10 cellular contexts compared by ENCODE assay signal in the genomic region with DNA sequence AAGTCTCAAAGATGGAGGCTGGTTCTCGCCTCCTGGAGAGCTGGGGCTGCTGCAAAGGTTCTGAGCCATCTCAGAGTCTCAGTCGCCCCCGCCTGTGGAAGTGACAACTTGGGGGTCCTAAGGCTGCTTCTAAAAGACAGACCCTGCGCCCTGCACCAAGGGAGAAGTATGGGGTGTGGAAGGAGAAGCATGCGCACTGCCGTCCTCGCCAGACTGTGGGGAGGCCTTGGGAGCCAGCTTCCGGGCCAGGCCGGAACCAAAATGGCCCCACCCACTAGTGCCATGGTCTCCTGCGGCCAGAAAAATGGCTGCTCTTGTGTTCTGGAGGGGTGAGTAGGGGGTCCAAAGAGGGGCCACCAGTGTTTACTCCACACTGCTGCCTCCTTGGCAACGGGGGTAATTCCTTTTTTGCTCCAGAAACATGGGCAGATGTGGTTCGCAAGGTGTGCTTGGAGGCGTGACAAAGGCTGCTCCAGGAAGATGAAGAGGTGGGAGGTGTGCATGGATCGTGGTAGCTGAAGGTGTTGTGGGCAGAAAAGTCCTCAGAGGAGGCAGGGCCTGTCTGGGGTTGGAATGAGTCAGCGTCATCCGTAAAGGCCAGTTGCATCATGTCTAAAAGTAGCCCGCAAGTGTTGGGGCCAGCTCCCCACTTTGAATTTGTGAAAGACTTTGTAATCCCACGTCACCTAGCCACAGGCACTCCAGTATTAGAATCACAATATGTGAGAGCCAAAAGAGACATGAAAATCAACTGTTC.
DNase-seq lines count a peak whose midpoint lies in the region; ATAC-seq lines count a peak whose summit lies in the region.
"Had no signal": no experiment of that assay in that cellular context is flagged by ENCODE, and none has a peak within 500 bp of the region (broad histone marks: within the 10 kb centered on the region; RNA-seq: fewer than 3 reads in every experiment).

No MANE protein-coding gene starts in this region.

- no peak overlapping the region for H3K27ac Mint-ChIP-seq in T-cell
- H3K27ac Mint-ChIP-seq: naive B cell had no signal

- peaks cover 0 to 3% (median 0%) of the 10 kb centered on the region in 3 donors for H3K9me3 Mint-ChIP-seq in T-cell

- no peaks in the 10 kb centered on the region for H3K36me3 Mint-ChIP-seq in T-cell
- H3K36me3 Mint-ChIP-seq: naive B cell had no signal

- no peak overlapping the region for H3K4me3 Mint-ChIP-seq in T-cell
- H3K4me3 Mint-ChIP-seq: naive B cell had no signal

- peaks cover 3 to 8% of the 10 kb centered on the region in 2 donors for H3K27me3 Mint-ChIP-seq in T-cell
- H3K27me3 Mint-ChIP-seq: naive B cell had no signal

- no peaks in the 10 kb centered on the region for H3K4me1 Mint-ChIP-seq in T-cell

- peak; percentile 92 for DNase-seq in NOMO-1 treated with DMSO at 0.1 percent for 48 hours (lab: John Stamatoyannopoulos, UW; ENCODE audit: unreplicated experiment)
- DNase-seq in islet precursor cell, result peak; percentile 62
- DNase-seq in stimulated activated CD4-positive, alpha-beta T cell treated with anti-CD3 and anti-CD28 coated beads, Interleukin-2, amount 100 ng/mL, for 48 hours, result no peak
- DNase-seq in NCI-H345 treated with DMSO at 0.1 percent for 48 hours (lab: John Stamatoyannopoulos, UW; ENCODE audit: unreplicated experiment), result no peak
- DNase-seq in T-cell, result no peak
- DNase-seq: naive B cell, upper lobe of right lung had no signal

- CTCF ChIA-PET in T-cell (lab: Charles Lee), result no interaction called here

- ATAC-seq in GM18498 (IDR thresholded peaks at IDR 0.05; ENCODE audit: unreplicated experiment), result peak; percentile 69
- ATAC-seq in HG02610 (IDR thresholded peaks at IDR 0.05; ENCODE audit: unreplicated experiment), result peak; percentile 64
- ATAC-seq in HG03460 (IDR thresholded peaks at IDR 0.05; ENCODE audit: unreplicated experiment), result no peak
- no peak for ATAC-seq in T-cell (replicated peaks in 1 of 4)
- ATAC-seq: upper lobe of right lung had no signal

- POLR2A ChIA-PET in T-cell (lab: Charles Lee), result interaction anchor here in 1 of 2 donors (0.6 kb wide), 1 partner anchor 341 kb away, joined by 3 read pairs; no protein-coding TSS in a partner anchor

Comparison
In these comparisons a context has a peak if more than half of its experiments do, and no peak if none do; other contexts are left out.
1. ATAC-seq: peak in GM18498 (single experiment) and HG02610 (single experiment); none in HG03460 (single experiment) and T-cell (0 of 4).
2. DNase-seq: peak in NOMO-1 treated with DMSO at 0.1 percent for 48 hours (single experiment) and islet precursor cell (single experiment); none in stimulated activated CD4-positive, alpha-beta T cell treated with anti-CD3 and anti-CD28 coated beads, Interleukin-2, amount 100 ng/mL, for 48 hours (0 of 2), NCI-H345 treated with DMSO at 0.1 percent for 48 hours (single experiment) and T-cell (0 of 34).